Comparison of ENCODE assay signal across 16 cellular contexts in genomic region chr3:114333180-114333922, GRCh38. TPM values are rescaled to one million over a fixed set of nuclear protein-coding genes. Genes with fewer than 3 reads are reported as not detected.
DNase-seq lines count a peak whose midpoint lies in the region; ATAC-seq, FAIRE-seq and TF ChIP-seq lines count a peak whose summit lies in the region.
"Had no signal": no experiment of that assay in that cellular context is flagged by ENCODE, and none has a peak within 500 bp of the region (broad histone marks: within the 10 kb centered on the region; RNA-seq: fewer than 3 reads in every experiment).

No MANE protein-coding gene starts in this region.

- no peak for FAIRE-seq in H1 (lab: Jason Lieb, UNC)
- FAIRE-seq: endothelial cell of umbilical vein, GM12891 had no signal

- H3K4me3 ChIP-seq in H1 (ENCODE audit: extremely low read depth in 1 of 4, insufficient read depth in 2 of 4, low read depth in 3 of 4, low read length in 4 of 4): no peak overlapping the region; a peak in 3 of 8 replicates
- H3K4me3 ChIP-seq: tibial artery had no signal

- peak overlapping the region; percentile 26; the same call in 1 of the 2 replicates for H3K18ac ChIP-seq in H1 (ENCODE audit: extremely low read depth, low read length)

- CTCF ChIA-PET in activated CD8-positive, alpha-beta memory T cell treated with anti-CD3 and anti-CD28 coated beads, Interleukin-2, amount 10 ng/mL, durations not matched to agents 7 days and 5 days (lab: Charles Lee): interaction anchor here (1.5 to 4.9 kb wide), 4 partner anchors 9 to 120 kb away, joined by 3 to 22 read pairs (median 8); no protein-coding TSS in a partner anchor
- CTCF ChIA-PET in WTC11 (lab: Charles Lee): interaction anchor here (1.4 to 2.1 kb wide), 2 partner anchors 34 to 178 kb away, joined by 4 to 5 read pairs; no protein-coding TSS in a partner anchor
- CTCF ChIA-PET in H1 (lab: Charles Lee; ENCODE audit: partially characterized antibody): interaction anchor here (1.1 to 2.3 kb wide), 5 partner anchors 9 to 177 kb away, joined by 3 to 7 read pairs (median 4); no protein-coding TSS in a partner anchor

- H4K8ac ChIP-seq in H1 (ENCODE audit: extremely low read depth, insufficient read depth, low read length): no peak overlapping the region

- peak overlapping the region; percentile 20 for H2BK120ac ChIP-seq in H1 (replicated peaks; ENCODE audit: low read depth, low read length)

- no peak for TF ChIP-seq CTCF in WTC11 (IDR thresholded peaks at IDR 0.05)
- TF ChIP-seq CTCF in H1 (IDR thresholded peaks at IDR 0.05; ENCODE audit: control extremely low read depth in 1 of 3, insufficient read depth in 1 of 3, low read depth in 1 of 3, low read length in 3 of 3): no peak

- H3K9ac ChIP-seq in H1 (replicated peaks in 1 of 4; ENCODE audit: extremely low read depth in 1 of 4, low read depth in 3 of 4, low read length in 3 of 4): no peak overlapping the region
- H3K9ac ChIP-seq: SK-N-SH had no signal

- no peaks in the 10 kb centered on the region for H3K79me2 ChIP-seq in H1 (ENCODE audit: control insufficient read depth in 1 of 2, insufficient read depth in 2 of 2, low read length in 2 of 2)

- H3K4ac ChIP-seq in H1 (replicated peaks; ENCODE audit: insufficient read length, low read depth, low read length): no peak overlapping the region

- H2BK5ac ChIP-seq in H1 (ENCODE audit: low read depth, low read length): peak overlapping the region; percentile 67; the same call in 1 of the 2 replicates

- H3K14ac ChIP-seq in H1 (ENCODE audit: insufficient read length): no peak overlapping the region

- H3K36me3 ChIP-seq in H1 (ENCODE audit: control insufficient read depth in 2 of 4, insufficient read depth in 4 of 4, low read length in 3 of 4): no peaks in the 10 kb centered on the region

- no peak overlapping the region for H3K23ac ChIP-seq in H1 (ENCODE audit: insufficient read length)

- H4K5ac ChIP-seq in H1 (ENCODE audit: insufficient read length, low read depth, low read length): peak overlapping the region; percentile 78

- peak overlapping the region; percentile 91 for H3K27ac Mint-ChIP-seq in activated CD8-positive, alpha-beta memory T cell treated with anti-CD3 and anti-CD28 coated beads, Interleukin-2, amount 10 ng/mL, durations not matched to agents 7 days and 5 days
- peak overlapping the region; percentile 66; the same call in 1 of the 2 replicates for H3K27ac Mint-ChIP-seq in WTC11
- H3K27ac Mint-ChIP-seq in stimulated activated naive B cell treated with anti-CD40 and anti-IgM and Interleukin-4, amounts not matched to agents 10 μg/mL and 1 μg/mL and 100 μg/mL, for 72 hours: peak overlapping the region; percentile 56

- 0 out of 2 replicates have a peak overlapping the region, but pooled peaks have one; percentile 62 for H3K27ac ChIP-seq in H1 (ENCODE audit: low read depth, low read length)
- H3K27ac ChIP-seq: HL-60, tibial artery had no signal

- no peaks in the 10 kb centered on the region for H4K20me1 ChIP-seq in H1 (replicated peaks in 1 of 2; ENCODE audit: control insufficient read depth in 1 of 2, insufficient read depth in 2 of 2, low read length in 2 of 2)

- 30% methylated on average over 4 of the region's 4 CpGs; no CpG with 5 or more reads in 1 of the 2 experiments for WGBS in H1 (ENCODE audit: extremely low coverage in 1 of 2, insufficient coverage in 1 of 2, insufficient read length in 1 of 2, insufficient replicate concordance in 2 of 2, low coverage in 1 of 2, low lambda C conversion rate in 2 of 2, missing lambda C conversion rate in 1 of 2), 2 experiments

- peaks cover 29% of the 10 kb centered on the region for H3K36me3 Mint-ChIP-seq in activated CD8-positive, alpha-beta memory T cell treated with anti-CD3 and anti-CD28 coated beads, Interleukin-2, amount 10 ng/mL, durations not matched to agents 7 days and 5 days
- H3K36me3 Mint-ChIP-seq in WTC11: peaks cover 11% of the 10 kb centered on the region
- H3K36me3 Mint-ChIP-seq in stimulated activated naive B cell treated with anti-CD40 and anti-IgM and Interleukin-4, amounts not matched to agents 10 μg/mL and 1 μg/mL and 100 μg/mL, for 72 hours: peaks cover 2 to 23% of the 10 kb centered on the region in 2 donors

- peak overlapping the region; percentile 25 for H3K4me3 Mint-ChIP-seq in activated CD8-positive, alpha-beta memory T cell treated with anti-CD3 and anti-CD28 coated beads, Interleukin-2, amount 10 ng/mL, durations not matched to agents 7 days and 5 days
- H3K4me3 Mint-ChIP-seq in WTC11: no peak overlapping the region
- H3K4me3 Mint-ChIP-seq in stimulated activated naive B cell treated with anti-CD40 and anti-IgM and Interleukin-4, amounts not matched to agents 10 μg/mL and 1 μg/mL and 100 μg/mL, for 72 hours: no peak overlapping the region

- peak overlapping the region; percentile 8 to 32; a peak in 3 of 4 replicates for H3K4me2 ChIP-seq in H1 (ENCODE audit: insufficient read depth in 1 of 2, low read depth in 2 of 2, low read length in 2 of 2)
- H3K4me2 ChIP-seq: SK-N-SH had no signal

- peaks cover 0 to 3% of the 10 kb centered on the region in 2 experiments; a peak in 1 of 4 replicates for H3K9me3 ChIP-seq in H1 (ENCODE audit: insufficient read depth in 2 of 2, low read depth in 1 of 2, low read length in 1 of 2)
- H3K9me3 ChIP-seq: SK-N-SH, tibial artery had no signal

- no peak for TF ChIP-seq POLR2A in H1 (IDR thresholded peaks at IDR 0.05; ENCODE audit: control extremely low read depth in 1 of 2, low read depth in 2 of 2, low read length in 2 of 2)

- no peak overlapping the region for H2BK12ac ChIP-seq in H1 (ENCODE audit: low read depth, low read length)

- no peaks in the 10 kb centered on the region for H3K27me3 Mint-ChIP-seq in activated CD8-positive, alpha-beta memory T cell treated with anti-CD3 and anti-CD28 coated beads, Interleukin-2, amount 10 ng/mL, durations not matched to agents 7 days and 5 days
- peaks cover 3% of the 10 kb centered on the region; the same call in 1 of the 2 replicates for H3K27me3 Mint-ChIP-seq in WTC11 (ENCODE audit: low read depth)
- H3K27me3 Mint-ChIP-seq in stimulated activated naive B cell treated with anti-CD40 and anti-IgM and Interleukin-4, amounts not matched to agents 10 μg/mL and 1 μg/mL and 100 μg/mL, for 72 hours: no peaks in the 10 kb centered on the region

- H4K91ac ChIP-seq in H1 (replicated peaks; ENCODE audit: insufficient read length, low read length): no peak overlapping the region

- no peak overlapping the region for H2AK5ac ChIP-seq in H1 (ENCODE audit: low read depth, low read length)

- peaks cover 87% of the 10 kb centered on the region for H3K4me1 Mint-ChIP-seq in activated CD8-positive, alpha-beta memory T cell treated with anti-CD3 and anti-CD28 coated beads, Interleukin-2, amount 10 ng/mL, durations not matched to agents 7 days and 5 days
- H3K4me1 Mint-ChIP-seq in WTC11: peaks cover 51% of the 10 kb centered on the region
- peaks cover 15 to 59% of the 10 kb centered on the region in 2 donors for H3K4me1 Mint-ChIP-seq in stimulated activated naive B cell treated with anti-CD40 and anti-IgM and Interleukin-4, amounts not matched to agents 10 μg/mL and 1 μg/mL and 100 μg/mL, for 72 hours

- no peaks in the 10 kb centered on the region for H3K79me1 ChIP-seq in H1 (ENCODE audit: low read depth, low read length)

- no peak overlapping the region for H3K56ac ChIP-seq in H1 (replicated peaks; ENCODE audit: insufficient read length, low read depth, low read length)

- H3K27me3 ChIP-seq in H1 (replicated peaks in 1 of 4; ENCODE audit: control insufficient read depth in 3 of 4, extremely low read depth in 1 of 4, insufficient read depth in 3 of 4, low read length in 3 of 4): no peaks in the 10 kb centered on the region
- H3K27me3 ChIP-seq: tibial artery had no signal

- no peak overlapping the region; the same call in 1 of the 2 replicates for H2BK20ac ChIP-seq in H1 (ENCODE audit: low read length)

- no peaks in the 10 kb centered on the region for H3K23me2 ChIP-seq in H1 (ENCODE audit: low read depth, low read length)

- ATAC-seq in activated CD8-positive, alpha-beta memory T cell treated with anti-CD3 and anti-CD28 coated beads, Interleukin-2, amount 10 ng/mL, durations not matched to agents 7 days and 5 days: peak; percentile 17
- ATAC-seq in WTC11 (peak; percentile 85), GM18870 (IDR thresholded peaks at IDR 0.05; ENCODE audit: unreplicated experiment) (no peak), GM19397 (IDR thresholded peaks at IDR 0.05; ENCODE audit: unreplicated experiment) (no peak)
- ATAC-seq in stimulated activated naive B cell treated with anti-CD40 and anti-IgM and Interleukin-4, amounts not matched to agents 10 μg/mL and 1 μg/mL and 100 μg/mL, for 72 hours (replicated peaks): no peak

- H3K4me1 ChIP-seq in H1 (replicated peaks in 1 of 4; ENCODE audit: control insufficient read depth in 3 of 4, insufficient read depth in 4 of 4, low read length in 3 of 4): peaks cover 0 to 13% (median 6%) of the 10 kb centered on the region in 4 experiments; a peak in 4 of 7 replicates
- H3K4me1 ChIP-seq: tibial artery had no signal

- H2AFZ ChIP-seq in H1 (ENCODE audit: low read length): peak overlapping the region; percentile 36; the same call in 1 of the 2 replicates

- H2BK15ac ChIP-seq in H1 (ENCODE audit: low read length): no peak overlapping the region

- no peak for DNase-seq in activated CD8-positive, alpha-beta memory T cell treated with anti-CD3 and anti-CD28 coated beads, Interleukin-2, amount 10 ng/mL, durations not matched to agents 7 days and 5 days
- no peak for DNase-seq in activated CD8-positive, alpha-beta memory T cell treated with anti-CD3 and anti-CD28 coated beads, Interleukin-2, amount 50 U/mL, for 4 hours
- DNase-seq in WTC11 (ENCODE audit: low spot score) (no peak), H1 (ENCODE audit: low read depth in 1 of 2, low spot score in 2 of 2) (no peak), germinal center (ENCODE audit: low spot score) (no peak)
- no peak for DNase-seq in stimulated activated naive B cell treated with anti-CD40 and anti-IgM and Interleukin-4, amounts not matched to agents 10 μg/mL and 1 μg/mL and 100 μg/mL, for 72 hours
- DNase-seq: NCI-H526 treated with DMSO at 0.1 percent for 48 hours, SK-N-SH, tibial artery had no signal

- TF ChIP-seq EP300 in H1 (IDR thresholded peaks at IDR 0.05; ENCODE audit: borderline replicate concordance in 1 of 2, low read depth in 2 of 2, low read length in 2 of 2): no peak

- no peak for TF ChIP-seq RAD21 in H1 (IDR thresholded peaks at IDR 0.05 in 1 of 2, conservative IDR thresholded peaks at IDR 0.05 in 1 of 2; ENCODE audit: low read depth in 2 of 2, low read length in 2 of 2)

- POLR2A ChIA-PET in WTC11 (lab: Charles Lee) (no interaction called here), H1 (lab: Charles Lee; ENCODE audit: partially characterized antibody) (no interaction called here)

- H3K9me3 Mint-ChIP-seq in activated CD8-positive, alpha-beta memory T cell treated with anti-CD3 and anti-CD28 coated beads, Interleukin-2, amount 10 ng/mL, durations not matched to agents 7 days and 5 days (ENCODE audit: low read depth): no peaks in the 10 kb centered on the region
- peaks cover 10% of the 10 kb centered on the region; the same call in 1 of the 2 replicates for H3K9me3 Mint-ChIP-seq in WTC11
- H3K9me3 Mint-ChIP-seq in stimulated activated naive B cell treated with anti-CD40 and anti-IgM and Interleukin-4, amounts not matched to agents 10 μg/mL and 1 μg/mL and 100 μg/mL, for 72 hours: peaks cover 0 to 2% of the 10 kb centered on the region in 2 donors

RNA-seq across cellular contexts. Expression of gene TIGIT, which starts 39.5 kb away (rescaled TPM):
- 100 to 1,000 TPM; 129 to 367 TPM for total RNA-seq in activated CD8-positive, alpha-beta memory T cell treated with anti-CD3 and anti-CD28 coated beads, Interleukin-2, amount 10 ng/mL, durations not matched to agents 7 days and 5 days
- 0.04 to 0.07 TPM (median 0.05 TPM) in 3 replicates for total RNA-seq in WTC11 (2021)
- not detected in 2 replicates for total RNA-seq in H1 (2021; fragmentation: NEBNext Ultra II Directional; extraction: Animal tissue kit (Norgen Biotek cat#: 25700))
- 0.02 and 0.17 TPM in 2 replicates for polyA plus RNA-seq in H1 (2011; rRNA removed)
- 0.14 TPM for polyA plus RNA-seq in H1 (2011; cell fraction: cytosol; rRNA removed)
- 0.47 TPM for polyA plus RNA-seq in H1 (2011; cell fraction: nucleus; rRNA removed)
- 0.24 to 0.28 TPM in 2 of 4 replicates, not detected in the others for polyA plus RNA-seq in H1 (2012, experiment 1 of 2)
- polyA plus RNA-seq in H1 (2012, experiment 2 of 2): not detected
- 0.02 TPM for polyA plus RNA-seq in H1 (2013, experiment 1 of 2)
- polyA plus RNA-seq in H1 (2013, experiment 2 of 2): 0.04 TPM
- polyA minus RNA-seq in H1 (2011; rRNA and poly(A)+ RNA removed): not detected in 2 replicates
- not detected for polyA minus RNA-seq in H1 (2011; cell fraction: cytosol; rRNA and poly(A)+ RNA removed)
- polyA minus RNA-seq in H1 (2011; cell fraction: nucleus; rRNA and poly(A)+ RNA removed): 0.20 TPM
- total RNA-seq: A673, endothelial cell of umbilical vein, pulmonary artery endothelial cell had no signal
- polyA plus RNA-seq: endothelial cell of umbilical vein, SK-N-SH had no signal

Comparison
In these comparisons a context has a peak if more than half of its experiments do, and no peak if none do; other contexts are left out.
1. ATAC-seq: peak in activated CD8-positive, alpha-beta memory T cell treated with anti-CD3 and anti-CD28 coated beads, Interleukin-2, amount 10 ng/mL, durations not matched to agents 7 days and 5 days (single experiment) and WTC11 (single experiment); none in stimulated activated naive B cell treated with anti-CD40 and anti-IgM and Interleukin-4, amounts not matched to agents 10 μg/mL and 1 μg/mL and 100 μg/mL, for 72 hours (0 of 2), GM18870 (single experiment) and GM19397 (single experiment).
2. RNA of gene TIGIT, which starts 39.5 kb away (total RNA-seq): 129 to 367 TPM in activated CD8-positive, alpha-beta memory T cell treated with anti-CD3 and anti-CD28 coated beads, Interleukin-2, amount 10 ng/mL, durations not matched to agents 7 days and 5 days; 0.04 to 0.07 TPM in WTC11 and not detected in H1; every median in the first group is over 100 times any median in the second.
3. Peak in every context shown above with its lines, with median percentiles within 50 percentile points of each other: H3K27ac Mint-ChIP-seq.